Comparison of ENCODE assay signal across 1 cellular context in genomic region chr15:74906450-74907276, GRCh38.
TF ChIP-seq lines count a peak whose summit lies in the region.

Gene FAM219B (minus strand): TSS chr15:74906851. CDS start chr15:74906800, 51 bp downstream.

TF ChIP-seq in K562, 482 proteins besides CTCF, POLR2A, EP300 and RAD21 (continued from another document and continues in another):
- TF ChIP-seq CBX1 (IDR thresholded peaks at IDR 0.05; ENCODE audit: low read depth) = peak; percentile 80; the same call in 1 of the 2 replicates
- TF ChIP-seq, protein P1, sequence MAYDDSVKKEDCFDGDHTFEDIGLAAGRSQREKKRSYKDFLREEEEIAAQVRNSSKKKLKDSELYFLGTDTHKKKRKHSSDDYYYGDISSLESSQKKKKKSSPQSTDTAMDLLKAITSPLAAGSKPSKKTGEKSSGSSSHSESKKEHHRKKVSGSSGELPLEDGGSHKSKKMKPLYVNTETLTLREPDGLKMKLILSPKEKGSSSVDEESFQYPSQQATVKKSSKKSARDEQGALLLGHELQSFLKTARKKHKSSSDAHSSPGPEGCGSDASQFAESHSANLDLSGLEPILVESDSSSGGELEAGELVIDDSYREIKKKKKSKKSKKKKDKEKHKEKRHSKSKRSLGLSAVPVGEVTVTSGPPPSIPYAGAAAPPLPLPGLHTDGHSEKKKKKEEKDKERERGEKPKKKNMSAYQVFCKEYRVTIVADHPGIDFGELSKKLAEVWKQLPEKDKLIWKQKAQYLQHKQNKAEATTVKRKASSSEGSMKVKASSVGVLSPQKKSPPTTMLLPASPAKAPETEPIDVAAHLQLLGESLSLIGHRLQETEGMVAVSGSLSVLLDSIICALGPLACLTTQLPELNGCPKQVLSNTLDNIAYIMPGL (CRISPR knock-in tag; IDR thresholded peaks at IDR 0.05) = no peak
- peak; percentile 85 for TF ChIP-seq TAF1 (IDR thresholded peaks at IDR 0.05; ENCODE audit: control insufficient read depth, extremely low read depth, insufficient read depth, low read length, severe bottlenecking)
- TF ChIP-seq XRCC4 (IDR thresholded peaks at IDR 0.05; ENCODE audit: extremely low read depth, insufficient read depth, insufficient read length) = no peak
- TF ChIP-seq STAT5B (CRISPR knock-in tag; IDR thresholded peaks at IDR 0.05) = no peak
- peak; percentile 27 for TF ChIP-seq NELFE (IDR thresholded peaks at IDR 0.05; ENCODE audit: insufficient read depth, insufficient read length)
- peak; percentile 72 for TF ChIP-seq CXXC5 (CRISPR knock-in tag; IDR thresholded peaks at IDR 0.05)
- TF ChIP-seq, protein P2, sequence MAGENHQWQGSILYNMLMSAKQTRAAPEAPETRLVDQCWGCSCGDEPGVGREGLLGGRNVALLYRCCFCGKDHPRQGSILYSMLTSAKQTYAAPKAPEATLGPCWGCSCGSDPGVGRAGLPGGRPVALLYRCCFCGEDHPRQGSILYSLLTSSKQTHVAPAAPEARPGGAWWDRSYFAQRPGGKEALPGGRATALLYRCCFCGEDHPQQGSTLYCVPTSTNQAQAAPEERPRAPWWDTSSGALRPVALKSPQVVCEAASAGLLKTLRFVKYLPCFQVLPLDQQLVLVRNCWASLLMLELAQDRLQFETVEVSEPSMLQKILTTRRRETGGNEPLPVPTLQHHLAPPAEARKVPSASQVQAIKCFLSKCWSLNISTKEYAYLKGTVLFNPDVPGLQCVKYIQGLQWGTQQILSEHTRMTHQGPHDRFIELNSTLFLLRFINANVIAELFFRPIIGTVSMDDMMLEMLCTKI (IDR thresholded peaks at IDR 0.05; ENCODE audit: partially characterized antibody) = no peak
- peak; percentile 62 for TF ChIP-seq MTA3 (IDR thresholded peaks at IDR 0.05; ENCODE audit: borderline replicate concordance)
- no peak for TF ChIP-seq IRF9 (tag; IDR thresholded peaks at IDR 0.05)
- TF ChIP-seq RBM22 (IDR thresholded peaks at IDR 0.05; ENCODE audit: low read depth, low read length, poor library complexity, severe bottlenecking) = peak; percentile 65
- peak; percentile 40 for TF ChIP-seq FOSL1 (tag; conservative IDR thresholded peaks at IDR 0.05)
- TF ChIP-seq ZNF707 (CRISPR knock-in tag; conservative IDR thresholded peaks at IDR 0.05) = no peak
- no peak for TF ChIP-seq NFE2 (IDR thresholded peaks at IDR 0.05; ENCODE audit: low read depth)
- TF ChIP-seq, protein P3, sequence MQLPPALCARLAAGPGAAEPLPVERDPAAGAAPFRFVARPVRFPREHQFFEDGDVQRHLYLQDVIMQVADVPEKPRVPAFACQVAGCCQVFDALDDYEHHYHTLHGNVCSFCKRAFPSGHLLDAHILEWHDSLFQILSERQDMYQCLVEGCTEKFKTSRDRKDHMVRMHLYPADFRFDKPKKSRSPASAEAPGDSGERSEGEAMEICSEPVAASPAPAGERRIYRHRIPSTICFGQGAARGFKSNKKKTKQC (CRISPR knock-in tag; IDR thresholded peaks at IDR 0.05) = no peak
- TF ChIP-seq ZNF764 (CRISPR knock-in tag; IDR thresholded peaks at IDR 0.05; ENCODE audit: low read depth) = no peak
- no peak for TF ChIP-seq CBFA2T2 (conservative IDR thresholded peaks at IDR 0.05)
- TF ChIP-seq, protein P4, sequence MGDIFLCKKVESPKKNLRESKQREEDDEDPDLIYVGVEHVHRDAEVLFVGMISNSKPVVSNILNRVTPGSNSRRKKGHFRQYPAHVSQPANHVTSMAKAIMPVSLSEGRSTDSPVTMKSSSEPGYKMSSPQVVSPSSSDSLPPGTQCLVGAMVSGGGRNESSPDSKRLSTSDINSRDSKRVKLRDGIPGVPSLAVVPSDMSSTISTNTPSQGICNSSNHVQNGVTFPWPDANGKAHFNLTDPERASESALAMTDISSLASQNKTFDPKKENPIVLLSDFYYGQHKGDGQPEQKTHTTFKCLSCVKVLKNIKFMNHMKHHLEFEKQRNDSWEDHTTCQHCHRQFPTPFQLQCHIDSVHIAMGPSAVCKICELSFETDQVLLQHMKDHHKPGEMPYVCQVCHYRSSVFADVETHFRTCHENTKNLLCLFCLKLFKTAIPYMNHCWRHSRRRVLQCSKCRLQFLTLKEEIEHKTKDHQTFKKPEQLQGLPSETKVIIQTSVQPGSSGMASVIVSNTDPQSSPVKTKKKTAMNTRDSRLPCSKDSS (IDR thresholded peaks at IDR 0.05; ENCODE audit: low read depth, partially characterized antibody) = no peak
- no peak for TF ChIP-seq ZNF23 (CRISPR knock-in tag; IDR thresholded peaks at IDR 0.05)
- peak; percentile 84 for TF ChIP-seq RB1 (IDR thresholded peaks at IDR 0.05; ENCODE audit: low read depth)
- TF ChIP-seq ZNF79 (CRISPR knock-in tag; IDR thresholded peaks at IDR 0.05; ENCODE audit: low read depth) = no peak
- no peak for TF ChIP-seq E2F3 (CRISPR knock-in tag; IDR thresholded peaks at IDR 0.05)
- 0 out of 2 replicates have a peak, but pooled peaks have one; percentile 51 for TF ChIP-seq AFF4 (CRISPR knock-in tag; IDR thresholded peaks at IDR 0.05)
- TF ChIP-seq ZNF354B (CRISPR knock-in tag; IDR thresholded peaks at IDR 0.05) = no peak
- TF ChIP-seq ZSCAN29 (IDR thresholded peaks at IDR 0.05) = no peak
- no peak for TF ChIP-seq ELF1 (tag; IDR thresholded peaks at IDR 0.05)
- TF ChIP-seq DACH1 (IDR thresholded peaks at IDR 0.05; ENCODE audit: partially characterized antibody) = no peak
- TF ChIP-seq, protein P5, sequence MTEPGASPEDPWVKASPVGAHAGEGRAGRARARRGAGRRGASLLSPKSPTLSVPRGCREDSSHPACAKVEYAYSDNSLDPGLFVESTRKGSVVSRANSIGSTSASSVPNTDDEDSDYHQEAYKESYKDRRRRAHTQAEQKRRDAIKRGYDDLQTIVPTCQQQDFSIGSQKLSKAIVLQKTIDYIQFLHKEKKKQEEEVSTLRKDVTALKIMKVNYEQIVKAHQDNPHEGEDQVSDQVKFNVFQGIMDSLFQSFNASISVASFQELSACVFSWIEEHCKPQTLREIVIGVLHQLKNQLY (CRISPR knock-in tag; conservative IDR thresholded peaks at IDR 0.05) = no peak
- TF ChIP-seq, protein P6, sequence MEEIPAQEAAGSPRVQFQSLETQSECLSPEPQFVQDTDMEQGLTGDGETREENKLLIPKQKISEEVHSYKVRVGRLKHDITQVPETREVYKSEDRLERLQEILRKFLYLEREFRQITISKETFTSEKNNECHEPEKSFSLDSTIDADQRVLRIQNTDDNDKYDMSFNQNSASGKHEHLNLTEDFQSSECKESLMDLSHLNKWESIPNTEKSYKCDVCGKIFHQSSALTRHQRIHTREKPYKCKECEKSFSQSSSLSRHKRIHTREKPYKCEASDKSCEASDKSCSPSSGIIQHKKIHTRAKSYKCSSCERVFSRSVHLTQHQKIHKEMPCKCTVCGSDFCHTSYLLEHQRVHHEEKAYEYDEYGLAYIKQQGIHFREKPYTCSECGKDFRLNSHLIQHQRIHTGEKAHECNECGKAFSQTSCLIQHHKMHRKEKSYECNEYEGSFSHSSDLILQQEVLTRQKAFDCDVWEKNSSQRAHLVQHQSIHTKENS (CRISPR knock-in tag; IDR thresholded peaks at IDR 0.05) = peak; percentile 4; the same call in 1 of the 2 replicates
- TF ChIP-seq, protein P7, sequence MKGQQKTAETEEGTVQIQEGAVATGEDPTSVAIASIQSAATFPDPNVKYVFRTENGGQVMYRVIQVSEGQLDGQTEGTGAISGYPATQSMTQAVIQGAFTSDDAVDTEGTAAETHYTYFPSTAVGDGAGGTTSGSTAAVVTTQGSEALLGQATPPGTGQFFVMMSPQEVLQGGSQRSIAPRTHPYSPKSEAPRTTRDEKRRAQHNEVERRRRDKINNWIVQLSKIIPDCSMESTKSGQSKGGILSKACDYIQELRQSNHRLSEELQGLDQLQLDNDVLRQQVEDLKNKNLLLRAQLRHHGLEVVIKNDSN (CRISPR knock-in tag; IDR thresholded peaks at IDR 0.05) = no peak
- TF ChIP-seq HDAC6 (IDR thresholded peaks at IDR 0.05; ENCODE audit: low read depth, low read length) = no peak
- TF ChIP-seq, protein P8, sequence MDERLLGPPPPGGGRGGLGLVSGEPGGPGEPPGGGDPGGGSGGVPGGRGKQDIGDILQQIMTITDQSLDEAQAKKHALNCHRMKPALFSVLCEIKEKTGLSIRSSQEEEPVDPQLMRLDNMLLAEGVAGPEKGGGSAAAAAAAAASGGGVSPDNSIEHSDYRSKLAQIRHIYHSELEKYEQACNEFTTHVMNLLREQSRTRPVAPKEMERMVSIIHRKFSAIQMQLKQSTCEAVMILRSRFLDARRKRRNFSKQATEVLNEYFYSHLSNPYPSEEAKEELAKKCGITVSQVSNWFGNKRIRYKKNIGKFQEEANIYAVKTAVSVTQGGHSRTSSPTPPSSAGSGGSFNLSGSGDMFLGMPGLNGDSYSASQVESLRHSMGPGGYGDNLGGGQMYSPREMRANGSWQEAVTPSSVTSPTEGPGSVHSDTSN (CRISPR knock-in tag; IDR thresholded peaks at IDR 0.05; ENCODE audit: low read depth) = no peak
- TF ChIP-seq, protein P8 (tag; conservative IDR thresholded peaks at IDR 0.05; ENCODE audit: low read depth) = no peak
- TF ChIP-seq MEF2A (IDR thresholded peaks at IDR 0.05; ENCODE audit: control insufficient read depth, low read depth, low read length) = no peak
- TF ChIP-seq SIN3B (IDR thresholded peaks at IDR 0.05; ENCODE audit: low read depth) = peak; percentile 64
- TF ChIP-seq TEAD1 (CRISPR knock-in tag; IDR thresholded peaks at IDR 0.05) = no peak
- no peak for TF ChIP-seq CBX5 (IDR thresholded peaks at IDR 0.05; ENCODE audit: borderline replicate concordance, low read depth)
- peak; percentile 75 for TF ChIP-seq ARID4B (CRISPR knock-in tag; IDR thresholded peaks at IDR 0.05)
